27 cellular contexts compared by ENCODE assay signal in the genomic region with DNA sequence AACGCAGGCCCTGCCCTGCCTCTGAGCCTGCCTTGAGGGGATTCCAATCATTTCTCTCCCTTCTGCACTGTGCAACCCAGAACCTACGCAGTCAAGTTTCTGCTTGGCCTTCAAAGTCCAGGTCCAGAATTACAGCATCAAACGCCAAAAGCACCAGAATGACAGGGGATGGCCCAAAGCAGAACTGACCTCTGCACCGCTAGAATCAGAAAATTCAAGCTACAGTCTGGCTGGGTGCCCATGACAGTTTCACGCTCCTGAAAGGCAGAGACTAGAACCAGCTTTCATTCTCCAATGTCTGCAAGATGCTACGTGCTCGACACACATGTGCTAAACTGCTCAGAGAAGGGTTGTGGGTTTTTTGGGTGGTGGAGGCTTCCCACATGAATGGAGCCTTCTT. TPM values are rescaled to one million over a fixed set of nuclear protein-coding genes. Genes with fewer than 3 reads are reported as not detected.
DNase-seq lines count a peak whose midpoint lies in the region; ATAC-seq and FAIRE-seq lines count a peak whose summit lies in the region.
"Had no signal": no experiment of that assay in that cellular context is flagged by ENCODE, and none has a peak within 500 bp of the region (broad histone marks: within the 10 kb centered on the region; RNA-seq: fewer than 3 reads in every experiment).

No MANE protein-coding gene starts in this region.

- peak; percentile 26 for FAIRE-seq in GM18507 (lab: Jason Lieb, UNC)
- FAIRE-seq: endothelial cell of umbilical vein, H1, islet of Langerhans had no signal

- peak; percentile 23 for ATAC-seq in left lobe of liver
- ATAC-seq in HG02763 (IDR thresholded peaks at IDR 0.05; ENCODE audit: unreplicated experiment) = no peak
- ATAC-seq: mucosa of descending colon; natural killer cell treated with Interleukin-12 subunit alpha and Interleukin-12 subunit beta and Interleukin-15 and Interleukin-18, amount 100 ng/mL, for 72 hours had no signal

- H3K27ac ChIP-seq in SJCRH30 (peak overlapping the region; percentile 83; the same call in 1 of the 2 replicates), substantia nigra (ENCODE audit: low read depth, low read length, poor library complexity, severe bottlenecking) (peak overlapping the region; percentile 97)

- H3K9me3 ChIP-seq in SJCRH30 (replicated peaks) = no peaks in the 10 kb centered on the region
- H3K9me3 ChIP-seq: mucosa of descending colon, SK-N-SH, spleen had no signal

- H3K4me1 ChIP-seq in SJCRH30 = peaks cover 58% of the 10 kb centered on the region

- no peaks in the 10 kb centered on the region for H3K27me3 ChIP-seq in SJCRH30

- DNase-seq in GM18507 (ENCODE audit: extremely low spot score, insufficient read length, low read depth) = no peak
- DNase-seq in SJCRH30 = no peak
- DNase-seq in left lobe of liver (ENCODE audit: low spot score) = peak; percentile 81
- peak in 1 of 49 donors; percentile 18 for DNase-seq in substantia nigra (lab: John Stamatoyannopoulos, UW)
- DNase-seq in activated naive CD4-positive, alpha-beta T cell treated with anti-CD3 and anti-CD28 coated beads, Interleukin-2, amount 50 U/mL, for 16 hours = no peak
- no peak for DNase-seq in COLO829 (ENCODE audit: low spot score)
- DNase-seq in activated T-cell treated with anti-CD3 and anti-CD28 coated beads, Interleukin-2, amount 50 U/mL, for 1 hour = no peak
- DNase-seq: activated CD4-positive, alpha-beta T cell treated with anti-CD3 and anti-CD28 coated beads for 1 hour; activated effector memory CD4-positive, alpha-beta T cell treated with Interleukin-2 at 50 U/mL for 16 hours; activated naive CD8-positive, alpha-beta T cell treated with anti-CD3 and anti-CD28 coated beads, Interleukin-2, amount 10 ng/mL, durations not matched to agents 7 days and 5 days; activated T-cell treated with anti-CD3 and anti-CD28 coated beads for 4 hours; C1 segment of cervical spinal cord; Calu3; DND-41; glutamatergic neuron; NCI-H2081; NCI-H226; SK-N-SH; spleen; stimulated activated CD4-positive, alpha-beta T cell treated with anti-CD3 and anti-CD28 coated beads, Interleukin-2, amount 100 ng/mL, for 48 hours had no signal

- H3K36me3 ChIP-seq in SJCRH30 = no peaks in the 10 kb centered on the region
- H3K36me3 ChIP-seq: spleen had no signal

- no peak overlapping the region for H3K4me3 ChIP-seq in SJCRH30
- H3K4me3 ChIP-seq: lung, mucosa of descending colon, spleen had no signal

RNA-seq across cellular contexts. Expression of gene CLMN, which starts 4.1 kb away (rescaled TPM):
- total RNA-seq in SJCRH30 (2014; rRNA removed; shearing (Covaris generic)) = 24.7 and 29.0 TPM in 2 replicates
- 67.7 TPM for total RNA-seq in left lobe of liver
